1 cellular context compared by ENCODE assay signal in the genomic region with DNA sequence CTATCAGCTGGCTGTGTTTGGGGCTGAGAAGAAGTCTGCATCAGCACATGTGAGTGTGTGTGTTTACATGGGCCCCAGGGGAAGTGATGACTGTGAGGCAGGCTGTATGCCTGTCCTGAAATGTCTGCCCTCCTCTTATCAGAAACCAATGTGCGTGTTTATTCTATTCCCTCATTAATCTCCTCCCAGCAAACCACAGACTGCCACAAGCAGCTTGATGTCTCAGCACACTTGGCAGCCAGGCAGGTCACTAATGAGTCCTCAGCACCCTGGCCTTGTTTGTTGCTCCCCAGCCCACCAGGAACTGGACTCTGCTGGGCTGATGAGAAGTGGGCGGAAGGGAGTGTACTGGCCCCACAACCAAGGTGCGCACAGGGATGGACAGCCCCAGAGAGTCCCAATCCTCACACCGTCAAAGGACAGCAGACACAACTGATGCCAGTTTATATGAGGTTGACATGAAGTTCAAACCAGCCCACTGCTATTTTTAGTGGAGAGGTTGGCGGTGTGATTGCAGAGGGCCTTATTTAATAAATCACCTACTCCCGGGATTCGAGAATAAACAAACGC.
TF ChIP-seq lines count a peak whose summit lies in the region.

No MANE protein-coding gene starts in this region.

TF ChIP-seq in HEK293, 187 proteins besides CTCF, POLR2A, EP300 and RAD21 (continued from another document):
- TF ChIP-seq ZNF354C (tag by site-specific recombination; IDR thresholded peaks at IDR 0.05; ENCODE audit: borderline replicate concordance, low read depth) = no peak
- TF ChIP-seq ZNF341 (tag by site-specific recombination; IDR thresholded peaks at IDR 0.05; ENCODE audit: low read depth) = no peak
- no peak for TF ChIP-seq ZNF248 (tag by site-specific recombination; IDR thresholded peaks at IDR 0.05)
- TF ChIP-seq ZNF394 (tag by site-specific recombination; IDR thresholded peaks at IDR 0.05; ENCODE audit: borderline replicate concordance) = no peak
- TF ChIP-seq, protein P1, sequence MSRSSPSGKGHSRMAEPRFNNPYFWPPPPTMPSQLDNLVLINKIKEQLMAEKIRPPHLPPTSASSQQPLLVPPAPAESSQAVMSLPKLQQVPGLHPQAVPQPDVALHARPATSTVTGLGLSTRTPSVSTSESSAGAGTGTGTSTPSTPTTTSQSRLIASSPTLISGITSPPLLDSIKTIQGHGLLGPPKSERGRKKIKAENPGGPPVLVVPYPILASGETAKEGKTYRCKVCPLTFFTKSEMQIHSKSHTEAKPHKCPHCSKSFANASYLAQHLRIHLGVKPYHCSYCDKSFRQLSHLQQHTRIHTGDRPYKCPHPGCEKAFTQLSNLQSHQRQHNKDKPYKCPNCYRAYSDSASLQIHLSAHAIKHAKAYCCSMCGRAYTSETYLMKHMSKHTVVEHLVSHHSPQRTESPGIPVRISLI (tag by site-specific recombination; IDR thresholded peaks at IDR 0.05) = no peak
- no peak for TF ChIP-seq MEIS1 (CRISPR knock-in tag; IDR thresholded peaks at IDR 0.05; ENCODE audit: borderline replicate concordance)
- 0 out of 2 replicates have a peak, but pooled peaks have one; percentile 51 for TF ChIP-seq TRIM28 (IDR thresholded peaks at IDR 0.05; ENCODE audit: borderline replicate concordance, low read length)
- no peak for TF ChIP-seq ZNF324 (tag by site-specific recombination; IDR thresholded peaks at IDR 0.05)
- TF ChIP-seq SETDB1 (IDR thresholded peaks at IDR 0.05; ENCODE audit: insufficient read length, low read length) = no peak
- TF ChIP-seq, protein P2, sequence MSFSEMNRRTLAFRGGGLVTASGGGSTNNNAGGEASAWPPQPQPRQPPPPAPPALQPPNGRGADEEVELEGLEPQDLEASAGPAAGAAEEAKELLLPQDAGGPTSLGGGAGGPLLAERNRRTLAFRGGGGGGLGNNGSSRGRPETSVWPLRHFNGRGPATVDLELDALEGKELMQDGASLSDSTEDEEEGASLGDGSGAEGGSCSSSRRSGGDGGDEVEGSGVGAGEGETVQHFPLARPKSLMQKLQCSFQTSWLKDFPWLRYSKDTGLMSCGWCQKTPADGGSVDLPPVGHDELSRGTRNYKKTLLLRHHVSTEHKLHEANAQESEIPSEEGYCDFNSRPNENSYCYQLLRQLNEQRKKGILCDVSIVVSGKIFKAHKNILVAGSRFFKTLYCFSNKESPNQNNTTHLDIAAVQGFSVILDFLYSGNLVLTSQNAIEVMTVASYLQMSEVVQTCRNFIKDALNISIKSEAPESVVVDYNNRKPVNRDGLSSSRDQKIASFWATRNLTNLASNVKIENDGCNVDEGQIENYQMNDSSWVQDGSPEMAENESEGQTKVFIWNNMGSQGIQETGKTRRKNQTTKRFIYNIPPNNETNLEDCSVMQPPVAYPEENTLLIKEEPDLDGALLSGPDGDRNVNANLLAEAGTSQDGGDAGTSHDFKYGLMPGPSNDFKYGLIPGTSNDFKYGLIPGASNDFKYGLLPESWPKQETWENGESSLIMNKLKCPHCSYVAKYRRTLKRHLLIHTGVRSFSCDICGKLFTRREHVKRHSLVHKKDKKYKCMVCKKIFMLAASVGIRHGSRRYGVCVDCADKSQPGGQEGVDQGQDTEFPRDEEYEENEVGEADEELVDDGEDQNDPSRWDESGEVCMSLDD (tag by site-specific recombination; IDR thresholded peaks at IDR 0.05) = no peak
- no peak for TF ChIP-seq SP2 (tag by site-specific recombination; IDR thresholded peaks at IDR 0.05)
- no peak for TF ChIP-seq GLI4 (tag by site-specific recombination; IDR thresholded peaks at IDR 0.05)
- TF ChIP-seq ZNF335 (tag by site-specific recombination; conservative IDR thresholded peaks at IDR 0.05) = peak; percentile 58
- TF ChIP-seq ZNF23 (tag by site-specific recombination; IDR thresholded peaks at IDR 0.05; ENCODE audit: borderline replicate concordance) = no peak
- TF ChIP-seq, protein P3, sequence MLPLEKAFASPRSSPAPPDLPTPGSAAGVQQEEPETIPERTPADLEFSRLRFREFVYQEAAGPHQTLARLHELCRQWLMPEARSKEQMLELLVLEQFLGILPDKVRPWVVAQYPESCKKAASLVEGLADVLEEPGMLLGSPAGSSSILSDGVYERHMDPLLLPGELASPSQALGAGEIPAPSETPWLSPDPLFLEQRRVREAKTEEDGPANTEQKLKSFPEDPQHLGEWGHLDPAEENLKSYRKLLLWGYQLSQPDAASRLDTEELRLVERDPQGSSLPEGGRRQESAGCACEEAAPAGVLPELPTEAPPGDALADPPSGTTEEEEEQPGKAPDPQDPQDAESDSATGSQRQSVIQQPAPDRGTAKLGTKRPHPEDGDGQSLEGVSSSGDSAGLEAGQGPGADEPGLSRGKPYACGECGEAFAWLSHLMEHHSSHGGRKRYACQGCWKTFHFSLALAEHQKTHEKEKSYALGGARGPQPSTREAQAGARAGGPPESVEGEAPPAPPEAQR (tag by site-specific recombination; IDR thresholded peaks at IDR 0.05) = no peak
- TF ChIP-seq, protein P4, sequence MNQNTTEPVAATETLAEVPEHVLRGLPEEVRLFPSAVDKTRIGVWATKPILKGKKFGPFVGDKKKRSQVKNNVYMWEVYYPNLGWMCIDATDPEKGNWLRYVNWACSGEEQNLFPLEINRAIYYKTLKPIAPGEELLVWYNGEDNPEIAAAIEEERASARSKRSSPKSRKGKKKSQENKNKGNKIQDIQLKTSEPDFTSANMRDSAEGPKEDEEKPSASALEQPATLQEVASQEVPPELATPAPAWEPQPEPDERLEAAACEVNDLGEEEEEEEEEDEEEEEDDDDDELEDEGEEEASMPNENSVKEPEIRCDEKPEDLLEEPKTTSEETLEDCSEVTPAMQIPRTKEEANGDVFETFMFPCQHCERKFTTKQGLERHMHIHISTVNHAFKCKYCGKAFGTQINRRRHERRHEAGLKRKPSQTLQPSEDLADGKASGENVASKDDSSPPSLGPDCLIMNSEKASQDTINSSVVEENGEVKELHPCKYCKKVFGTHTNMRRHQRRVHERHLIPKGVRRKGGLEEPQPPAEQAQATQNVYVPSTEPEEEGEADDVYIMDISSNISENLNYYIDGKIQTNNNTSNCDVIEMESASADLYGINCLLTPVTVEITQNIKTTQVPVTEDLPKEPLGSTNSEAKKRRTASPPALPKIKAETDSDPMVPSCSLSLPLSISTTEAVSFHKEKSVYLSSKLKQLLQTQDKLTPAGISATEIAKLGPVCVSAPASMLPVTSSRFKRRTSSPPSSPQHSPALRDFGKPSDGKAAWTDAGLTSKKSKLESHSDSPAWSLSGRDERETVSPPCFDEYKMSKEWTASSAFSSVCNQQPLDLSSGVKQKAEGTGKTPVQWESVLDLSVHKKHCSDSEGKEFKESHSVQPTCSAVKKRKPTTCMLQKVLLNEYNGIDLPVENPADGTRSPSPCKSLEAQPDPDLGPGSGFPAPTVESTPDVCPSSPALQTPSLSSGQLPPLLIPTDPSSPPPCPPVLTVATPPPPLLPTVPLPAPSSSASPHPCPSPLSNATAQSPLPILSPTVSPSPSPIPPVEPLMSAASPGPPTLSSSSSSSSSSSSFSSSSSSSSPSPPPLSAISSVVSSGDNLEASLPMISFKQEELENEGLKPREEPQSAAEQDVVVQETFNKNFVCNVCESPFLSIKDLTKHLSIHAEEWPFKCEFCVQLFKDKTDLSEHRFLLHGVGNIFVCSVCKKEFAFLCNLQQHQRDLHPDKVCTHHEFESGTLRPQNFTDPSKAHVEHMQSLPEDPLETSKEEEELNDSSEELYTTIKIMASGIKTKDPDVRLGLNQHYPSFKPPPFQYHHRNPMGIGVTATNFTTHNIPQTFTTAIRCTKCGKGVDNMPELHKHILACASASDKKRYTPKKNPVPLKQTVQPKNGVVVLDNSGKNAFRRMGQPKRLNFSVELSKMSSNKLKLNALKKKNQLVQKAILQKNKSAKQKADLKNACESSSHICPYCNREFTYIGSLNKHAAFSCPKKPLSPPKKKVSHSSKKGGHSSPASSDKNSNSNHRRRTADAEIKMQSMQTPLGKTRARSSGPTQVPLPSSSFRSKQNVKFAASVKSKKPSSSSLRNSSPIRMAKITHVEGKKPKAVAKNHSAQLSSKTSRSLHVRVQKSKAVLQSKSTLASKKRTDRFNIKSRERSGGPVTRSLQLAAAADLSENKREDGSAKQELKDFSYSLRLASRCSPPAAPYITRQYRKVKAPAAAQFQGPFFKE (tag by site-specific recombination; IDR thresholded peaks at IDR 0.05; ENCODE audit: borderline replicate concordance) = no peak
- TF ChIP-seq ZNF274 (IDR thresholded peaks at IDR 0.05; ENCODE audit: low read length) = no peak
- no peak for TF ChIP-seq ZNF274 (tag by site-specific recombination; IDR thresholded peaks at IDR 0.05; ENCODE audit: borderline replicate concordance)
- no peak for TF ChIP-seq ZNF777 (tag by site-specific recombination; IDR thresholded peaks at IDR 0.05; ENCODE audit: borderline replicate concordance)
- no peak for TF ChIP-seq ZNF202 (tag by site-specific recombination; IDR thresholded peaks at IDR 0.05; ENCODE audit: borderline replicate concordance)
- no peak for TF ChIP-seq ZNF776 (tag by site-specific recombination; IDR thresholded peaks at IDR 0.05; ENCODE audit: borderline replicate concordance)
- no peak for TF ChIP-seq MYNN (tag by site-specific recombination; IDR thresholded peaks at IDR 0.05; ENCODE audit: borderline replicate concordance)
- TF ChIP-seq ZNF624 (tag by site-specific recombination; IDR thresholded peaks at IDR 0.05) = no peak
- no peak for TF ChIP-seq ZNF747 (tag by site-specific recombination; IDR thresholded peaks at IDR 0.05)
- TF ChIP-seq KLF16 (tag by site-specific recombination; IDR thresholded peaks at IDR 0.05) = no peak
- TF ChIP-seq, protein P5, sequence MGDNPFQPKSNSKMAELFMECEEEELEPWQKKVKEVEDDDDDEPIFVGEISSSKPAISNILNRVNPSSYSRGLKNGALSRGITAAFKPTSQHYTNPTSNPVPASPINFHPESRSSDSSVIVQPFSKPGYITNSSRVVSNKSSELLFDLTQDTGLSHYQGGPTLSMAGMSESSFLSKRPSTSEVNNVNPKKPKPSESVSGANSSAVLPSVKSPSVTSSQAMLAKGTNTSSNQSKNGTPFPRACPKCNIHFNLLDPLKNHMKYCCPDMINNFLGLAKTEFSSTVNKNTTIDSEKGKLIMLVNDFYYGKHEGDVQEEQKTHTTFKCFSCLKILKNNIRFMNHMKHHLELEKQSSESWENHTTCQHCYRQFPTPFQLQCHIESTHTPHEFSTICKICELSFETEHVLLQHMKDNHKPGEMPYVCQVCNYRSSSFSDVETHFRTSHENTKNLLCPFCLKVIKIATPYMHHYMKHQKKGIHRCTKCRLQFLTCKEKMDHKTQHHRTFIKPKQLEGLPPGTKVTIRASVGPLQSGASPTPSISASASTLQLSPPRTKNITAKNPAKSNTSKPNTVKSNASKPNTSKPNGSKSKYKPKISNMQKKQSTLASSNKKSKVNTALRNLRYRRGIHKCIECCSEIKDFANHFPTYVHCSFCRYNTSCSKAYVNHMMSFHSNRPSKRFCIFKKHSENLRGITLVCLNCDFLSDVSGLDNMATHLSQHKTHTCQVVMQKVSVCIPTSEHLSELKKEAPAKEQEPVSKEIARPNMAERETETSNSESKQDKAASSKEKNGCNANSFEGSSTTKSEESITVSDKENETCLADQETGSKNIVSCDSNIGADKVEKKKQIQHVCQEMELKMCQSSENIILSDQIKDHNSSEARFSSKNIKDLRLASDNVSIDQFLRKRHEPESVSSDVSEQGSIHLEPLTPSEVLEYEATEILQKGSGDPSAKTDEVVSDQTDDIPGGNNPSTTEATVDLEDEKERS (tag by site-specific recombination; IDR thresholded peaks at IDR 0.05) = no peak
- TF ChIP-seq ZNF660 (tag by site-specific recombination; IDR thresholded peaks at IDR 0.05) = no peak
- no peak for TF ChIP-seq ZNF473 (tag by site-specific recombination; IDR thresholded peaks at IDR 0.05)
- no peak for TF ChIP-seq GLI2 (tag by site-specific recombination; IDR thresholded peaks at IDR 0.05; ENCODE audit: borderline replicate concordance, low read depth)
- TF ChIP-seq, protein P6, sequence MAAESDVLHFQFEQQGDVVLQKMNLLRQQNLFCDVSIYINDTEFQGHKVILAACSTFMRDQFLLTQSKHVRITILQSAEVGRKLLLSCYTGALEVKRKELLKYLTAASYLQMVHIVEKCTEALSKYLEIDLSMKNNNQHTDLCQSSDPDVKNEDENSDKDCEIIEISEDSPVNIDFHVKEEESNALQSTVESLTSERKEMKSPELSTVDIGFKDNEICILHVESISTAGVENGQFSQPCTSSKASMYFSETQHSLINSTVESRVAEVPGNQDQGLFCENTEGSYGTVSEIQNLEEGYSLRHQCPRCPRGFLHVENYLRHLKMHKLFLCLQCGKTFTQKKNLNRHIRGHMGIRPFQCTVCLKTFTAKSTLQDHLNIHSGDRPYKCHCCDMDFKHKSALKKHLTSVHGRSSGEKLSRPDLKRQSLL (tag by site-specific recombination; IDR thresholded peaks at IDR 0.05) = no peak
- TF ChIP-seq, protein P7, sequence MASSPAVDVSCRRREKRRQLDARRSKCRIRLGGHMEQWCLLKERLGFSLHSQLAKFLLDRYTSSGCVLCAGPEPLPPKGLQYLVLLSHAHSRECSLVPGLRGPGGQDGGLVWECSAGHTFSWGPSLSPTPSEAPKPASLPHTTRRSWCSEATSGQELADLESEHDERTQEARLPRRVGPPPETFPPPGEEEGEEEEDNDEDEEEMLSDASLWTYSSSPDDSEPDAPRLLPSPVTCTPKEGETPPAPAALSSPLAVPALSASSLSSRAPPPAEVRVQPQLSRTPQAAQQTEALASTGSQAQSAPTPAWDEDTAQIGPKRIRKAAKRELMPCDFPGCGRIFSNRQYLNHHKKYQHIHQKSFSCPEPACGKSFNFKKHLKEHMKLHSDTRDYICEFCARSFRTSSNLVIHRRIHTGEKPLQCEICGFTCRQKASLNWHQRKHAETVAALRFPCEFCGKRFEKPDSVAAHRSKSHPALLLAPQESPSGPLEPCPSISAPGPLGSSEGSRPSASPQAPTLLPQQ (tag by site-specific recombination; IDR thresholded peaks at IDR 0.05) = peak; percentile 87
- TF ChIP-seq ZNF114 (tag by site-specific recombination; IDR thresholded peaks at IDR 0.05) = no peak
